Comparison of ENCODE assay signal across 20 cellular contexts in the genomic region with DNA sequence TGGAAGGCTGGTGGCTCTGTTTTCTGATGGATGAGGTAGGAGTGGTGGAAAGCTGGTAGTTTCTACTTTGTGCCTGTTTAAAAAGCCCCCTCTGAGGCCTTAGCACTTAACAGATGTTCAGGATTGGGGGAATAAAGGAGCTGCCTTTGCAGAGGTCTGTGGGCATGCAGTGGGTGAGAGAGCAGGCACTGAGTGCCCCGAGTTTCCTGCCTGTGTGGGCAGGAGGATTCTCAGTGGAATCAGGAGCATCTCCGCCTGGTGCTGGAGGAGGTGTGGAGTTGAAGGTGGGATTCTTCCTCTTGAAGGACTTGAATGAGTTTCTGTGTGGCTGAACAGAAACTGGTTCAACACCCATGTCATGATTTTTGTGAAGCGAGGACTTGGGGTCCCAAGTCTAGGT.
DNase-seq lines count a peak whose midpoint lies in the region; ATAC-seq and TF ChIP-seq lines count a peak whose summit lies in the region.
"Had no signal": no experiment of that assay in that cellular context is flagged by ENCODE, and none has a peak within 500 bp of the region (broad histone marks: within the 10 kb centered on the region; RNA-seq: fewer than 3 reads in every experiment).

No MANE protein-coding gene starts in this region.

- H3K4ac ChIP-seq in mesenchymal stem cell (ENCODE audit: low read depth in 1 of 2, low read length in 2 of 2): no peak overlapping the region

- peak overlapping the region; percentile 86 for H2AK5ac ChIP-seq in mesenchymal stem cell (ENCODE audit: low read length, severe bottlenecking)

- no peaks in the 10 kb centered on the region for H3K27me3 ChIP-seq in left ventricle myocardium inferior (ENCODE audit: low read depth)
- H3K27me3 ChIP-seq in mesenchymal stem cell (ENCODE audit: control insufficient read depth in 1 of 2, insufficient read depth in 1 of 2, low read length in 2 of 2): no peaks in the 10 kb centered on the region
- H3K27me3 ChIP-seq in smooth muscle cell (ENCODE audit: low read depth): no peaks in the 10 kb centered on the region
- no peaks in the 10 kb centered on the region for H3K27me3 ChIP-seq in MM.1S (replicated peaks; ENCODE audit: insufficient read depth, low read length)
- H3K27me3 ChIP-seq: SJSA1 had no signal

- peak overlapping the region in 1 of 2 experiments; percentile 60 for H2BK12ac ChIP-seq in mesenchymal stem cell (ENCODE audit: low read length in 2 of 2)

- H3K9me2 ChIP-seq in MM.1S (replicated peaks; ENCODE audit: insufficient read depth, low read length): no peaks in the 10 kb centered on the region

- peaks cover 100% of the 10 kb centered on the region for H3K4me1 ChIP-seq in left ventricle myocardium inferior
- peaks cover 24% of the 10 kb centered on the region for H3K4me1 ChIP-seq in mesenchymal stem cell (ENCODE audit: control insufficient read depth, insufficient read depth, low read depth, low read length)
- peaks cover 45% of the 10 kb centered on the region for H3K4me1 ChIP-seq in smooth muscle cell (ENCODE audit: low read depth)
- H3K4me1 ChIP-seq in MM.1S (ENCODE audit: low read length): no peaks in the 10 kb centered on the region

- H3K27ac ChIP-seq in left ventricle myocardium inferior (replicated peaks): peak overlapping the region; percentile 41
- no peak overlapping the region for H3K27ac ChIP-seq in mesenchymal stem cell (ENCODE audit: low read length, poor library complexity, severe bottlenecking)
- H3K27ac ChIP-seq in smooth muscle cell (ENCODE audit: low read depth): peak overlapping the region; percentile 58
- no peak overlapping the region for H3K27ac ChIP-seq in MM.1S (ENCODE audit: low read length)
- H3K27ac ChIP-seq: SJSA1 had no signal

- no peak overlapping the region for H3K14ac ChIP-seq in mesenchymal stem cell (ENCODE audit: low read length in 2 of 2)

- H3F3A ChIP-seq in smooth muscle cell (ENCODE audit: low read depth) (peaks cover 7% of the 10 kb centered on the region), MM.1S (ENCODE audit: insufficient read depth, low read length) (no peaks in the 10 kb centered on the region)

- H3K27me3 Mint-ChIP-seq in HFFc6 (ENCODE audit: insufficient read depth): peaks cover 7% of the 10 kb centered on the region

- peak overlapping the region in 1 of 2 experiments; percentile 37 for H3K18ac ChIP-seq in mesenchymal stem cell (ENCODE audit: low read depth in 1 of 2, low read length in 2 of 2)

- no peak overlapping the region for H2BK15ac ChIP-seq in mesenchymal stem cell (ENCODE audit: low read depth, poor library complexity, severe bottlenecking)

- no peak overlapping the region for H3K4me3 ChIP-seq in left ventricle myocardium inferior
- H3K4me3 ChIP-seq in mesenchymal stem cell (ENCODE audit: insufficient read depth in 1 of 2, low read depth in 1 of 2, low read length in 2 of 2): no peak overlapping the region
- no peak overlapping the region for H3K4me3 ChIP-seq in smooth muscle cell
- H3K4me3 ChIP-seq in MM.1S (ENCODE audit: low read length): no peak overlapping the region
- H3K4me3 ChIP-seq: SJSA1 had no signal

- intact Hi-C loops in left ventricle myocardium inferior (cut with micrococcal nuclease) (no loop called here), left ventricle myocardium superior (cut with micrococcal nuclease) (loop anchor here (10.0 kb wide), 1 partner anchor 48 kb away; no protein-coding TSS in a partner anchor)

- H4K91ac ChIP-seq in mesenchymal stem cell (ENCODE audit: low read length): no peak overlapping the region

- H3K4me1 Mint-ChIP-seq in HFFc6 (ENCODE audit: low read depth): peaks cover 97% of the 10 kb centered on the region

- H4K20me1 ChIP-seq in smooth muscle cell (ENCODE audit: low read depth) (peaks cover 77% of the 10 kb centered on the region), MM.1S (ENCODE audit: insufficient read depth, low read length) (peaks cover 19% of the 10 kb centered on the region)

- H3K23ac ChIP-seq in mesenchymal stem cell (ENCODE audit: low read length in 2 of 2): no peak overlapping the region

- H4K8ac ChIP-seq in mesenchymal stem cell (ENCODE audit: low read length): no peak overlapping the region

- H3K36me3 Mint-ChIP-seq in HFFc6 (ENCODE audit: low read depth): peaks cover 19% of the 10 kb centered on the region

- H2BK120ac ChIP-seq in mesenchymal stem cell (ENCODE audit: low read depth, low read length): no peak overlapping the region

- H3K79me2 ChIP-seq in smooth muscle cell (ENCODE audit: low read depth): peaks cover 87% of the 10 kb centered on the region
- peaks cover 89% of the 10 kb centered on the region for H3K79me2 ChIP-seq in MM.1S (ENCODE audit: low read length)

- H3K4me2 ChIP-seq in mesenchymal stem cell (ENCODE audit: low read length, poor library complexity, severe bottlenecking) (no peak overlapping the region), smooth muscle cell (peak overlapping the region; percentile 60), MM.1S (ENCODE audit: low read depth, low read length) (no peak overlapping the region)

- no peak for TF ChIP-seq CTCF in left ventricle myocardium inferior (IDR thresholded peaks at IDR 0.05; ENCODE audit: borderline replicate concordance)
- no peak for TF ChIP-seq CTCF in HFFc6 (IDR thresholded peaks at IDR 0.05)
- TF ChIP-seq CTCF in smooth muscle cell (IDR thresholded peaks at IDR 0.05; ENCODE audit: borderline replicate concordance, insufficient read depth, poor library complexity, severe bottlenecking): no peak
- no peak for TF ChIP-seq CTCF in MM.1S (IDR thresholded peaks at IDR 0.05; ENCODE audit: low read length)

- H3K36me3 ChIP-seq in left ventricle myocardium inferior: no peaks in the 10 kb centered on the region
- no peaks in the 10 kb centered on the region for H3K36me3 ChIP-seq in mesenchymal stem cell (ENCODE audit: control insufficient read depth in 1 of 2, insufficient read depth in 2 of 2, low read depth in 1 of 2, low read length in 2 of 2)
- no peaks in the 10 kb centered on the region for H3K36me3 ChIP-seq in smooth muscle cell (ENCODE audit: low read depth)
- H3K36me3 ChIP-seq in MM.1S (replicated peaks; ENCODE audit: insufficient read depth, low read length): no peaks in the 10 kb centered on the region
- H3K36me3 ChIP-seq: SJSA1 had no signal

- no peaks in the 10 kb centered on the region for H3K9me3 ChIP-seq in left ventricle myocardium inferior (replicated peaks)
- H3K9me3 ChIP-seq in mesenchymal stem cell (ENCODE audit: control insufficient read depth, low read length): no peaks in the 10 kb centered on the region
- H3K9me3 ChIP-seq in smooth muscle cell (replicated peaks; ENCODE audit: low read depth): no peaks in the 10 kb centered on the region
- H3K9me3 ChIP-seq in MM.1S (replicated peaks; ENCODE audit: insufficient read depth, low read length): no peaks in the 10 kb centered on the region
- H3K9me3 ChIP-seq: SJSA1 had no signal

- H2BK5ac ChIP-seq in mesenchymal stem cell (ENCODE audit: low read depth, low read length, poor library complexity, severe bottlenecking): no peak overlapping the region

- H2AFZ ChIP-seq in mesenchymal stem cell (ENCODE audit: low read depth, low read length) (no peak overlapping the region), smooth muscle cell (ENCODE audit: low read depth) (no peak overlapping the region), MM.1S (ENCODE audit: low read length) (no peak overlapping the region)

- peaks cover 31% of the 10 kb centered on the region for H3K79me1 ChIP-seq in mesenchymal stem cell (replicated peaks; ENCODE audit: low read length, poor library complexity, severe bottlenecking)

- H3K9ac ChIP-seq in mesenchymal stem cell (ENCODE audit: low read length): no peak overlapping the region
- H3K9ac ChIP-seq in smooth muscle cell (ENCODE audit: low read depth): no peak overlapping the region
- H3K9ac ChIP-seq in MM.1S (ENCODE audit: low read length): no peak overlapping the region

- H3K27ac Mint-ChIP-seq in HFFc6: peak overlapping the region; percentile 12; the same call in 1 of the 2 replicates
- H3K27ac Mint-ChIP-seq: IgD-negative memory B cell had no signal

- H3K9me3 Mint-ChIP-seq in HFFc6: no peaks in the 10 kb centered on the region

- WGBS in mesenchymal stem cell: 98% methylated on average over 3 of the region's 3 CpGs
- WGBS in smooth muscle cell (ENCODE audit: low lambda C conversion rate): 61% methylated on average over 3 of the region's 3 CpGs

- no peak for ATAC-seq in left ventricle myocardium superior

- DNase-seq in left ventricle myocardium inferior: no peak
- no peak for DNase-seq in left ventricle myocardium superior
- no peak for DNase-seq in HFFc6
- DNase-seq in mesenchymal stem cell: no peak
- DNase-seq in smooth muscle cell (lab: John Stamatoyannopoulos, UW; ENCODE audit: unreplicated experiment): no peak
- no peak for DNase-seq in NK-92 treated with Interleukin-12 subunit alpha and Interleukin-12 subunit beta, amount 100 ng/mL, for 24 hours (lab: John Stamatoyannopoulos, UW)
- DNase-seq in MM.1S: no peak
- no peak for DNase-seq in inferior parietal cortex (ENCODE audit: extremely low spot score)
- DNase-seq: COR-L47, EL, H7, Kasumi-1, NCI-H1417 treated with DMSO at 0.1 percent for 48 hours, NCI-H2029, NCI-H2171, NCI-H446, OCI-M1, RPMI8226 had no signal

- no peak overlapping the region for H3K4me3 Mint-ChIP-seq in HFFc6
- H3K4me3 Mint-ChIP-seq: IgD-negative memory B cell had no signal

Comparison
In these comparisons a context has a peak if more than half of its experiments do, and no peak if none do; other contexts are left out.
1. H3K27ac ChIP-seq: peak in left ventricle myocardium inferior (single experiment) and smooth muscle cell (single experiment); none in mesenchymal stem cell (single experiment) and MM.1S (single experiment).